ENCODE assay signal across 27 cellular contexts in genomic region chr3:145118303-145118702, GRCh38.
DNase-seq lines count a peak whose midpoint lies in the region; ATAC-seq, FAIRE-seq and TF ChIP-seq lines count a peak whose summit lies in the region.
"Had no signal": no experiment of that assay in that cellular context is flagged by ENCODE, and none has a peak within 500 bp of the region (broad histone marks: within the 10 kb centered on the region; RNA-seq: fewer than 3 reads in every experiment).

No MANE protein-coding gene starts in this region.

- H3K36me3 ChIP-seq in H1 (ENCODE audit: control insufficient read depth in 2 of 4, insufficient read depth in 4 of 4, low read length in 3 of 4) (no peaks in the 10 kb centered on the region), Peyer's patch (no peaks in the 10 kb centered on the region), SJCRH30 (no peaks in the 10 kb centered on the region)
- H3K36me3 ChIP-seq: ascending aorta, cardiac muscle cell, colonic mucosa, vagina had no signal

- ATAC-seq in GM19324 (IDR thresholded peaks at IDR 0.05; ENCODE audit: low FRiP score, unreplicated experiment) (peak; percentile 68), GM21825 (IDR thresholded peaks at IDR 0.05; ENCODE audit: unreplicated experiment) (peak; percentile 58), HG03135 (IDR thresholded peaks at IDR 0.05; ENCODE audit: unreplicated experiment) (peak; percentile 76), HG02840 (IDR thresholded peaks at IDR 0.05; ENCODE audit: low FRiP score, unreplicated experiment) (no peak)
- ATAC-seq: effector memory CD8-positive, alpha-beta T cell; HepG2; stimulated activated naive CD8-positive, alpha-beta T cell treated with anti-CD3 and anti-CD28 coated beads, Interleukin-15, Interleukin-2, amounts not matched to agents 100 U/mL and 50 U/mL, for 24 hours had no signal

- no peak for DNase-seq in H1 (ENCODE audit: low read depth in 1 of 2, low spot score in 2 of 2)
- no peak for DNase-seq in activated CD4-positive, CD25-positive, alpha-beta regulatory T cell (lab: John Stamatoyannopoulos, UW)
- no peak for DNase-seq in Peyer's patch
- DNase-seq in SJCRH30: no peak
- DNase-seq: activated effector memory CD4-positive, alpha-beta T cell treated with Interleukin-2 at 50 U/mL for 16 hours; activated naive CD8-positive, alpha-beta T cell treated with anti-CD3 and anti-CD28 coated beads for 36 hours; activated T-cell treated with anti-CD3 and anti-CD28 coated beads for 4 hours; C1 segment of cervical spinal cord; Caco-2; colonic mucosa; DND-41; effector memory CD8-positive, alpha-beta T cell; H7; Karpas-422; NCI-H1436 treated with DMSO at 0.1 percent for 48 hours; NCI-H345; NCI-H748 treated with DMSO at 0.1 percent for 48 hours; stimulated activated naive CD8-positive, alpha-beta T cell treated with anti-CD3 and anti-CD28 coated beads, Interleukin-15, Interleukin-2, amounts not matched to agents 100 U/mL and 50 U/mL, for 24 hours; testis had no signal

- no peaks in the 10 kb centered on the region for H3K79me2 ChIP-seq in H1 (ENCODE audit: control insufficient read depth in 1 of 2, insufficient read depth in 2 of 2, low read length in 2 of 2)

- no peak overlapping the region for H3K23ac ChIP-seq in H1 (ENCODE audit: insufficient read length)

- FAIRE-seq in H1 (lab: Jason Lieb, UNC): no peak
- FAIRE-seq: HepG2 had no signal

- TF ChIP-seq RAD21 in H1 (IDR thresholded peaks at IDR 0.05 in 1 of 2, conservative IDR thresholded peaks at IDR 0.05 in 1 of 2; ENCODE audit: low read depth in 2 of 2, low read length in 2 of 2): no peak

- WGBS in H1 (ENCODE audit: extremely low coverage in 1 of 2, insufficient coverage in 1 of 2, insufficient read length in 1 of 2, insufficient replicate concordance in 2 of 2, low coverage in 1 of 2, low lambda C conversion rate in 2 of 2, missing lambda C conversion rate in 1 of 2), 2 experiments: 100% methylated on average over 1 of the region's 1 CpG; no CpG with 5 or more reads in 1 of the 2 experiments

- H2BK15ac ChIP-seq in H1 (ENCODE audit: low read length): no peak overlapping the region

- H2BK12ac ChIP-seq in H1 (ENCODE audit: low read depth, low read length): no peak overlapping the region

- H4K91ac ChIP-seq in H1 (replicated peaks; ENCODE audit: insufficient read length, low read length): peak overlapping the region; percentile 53

- H3K4me2 ChIP-seq in H1 (ENCODE audit: insufficient read depth in 1 of 2, low read depth in 2 of 2, low read length in 2 of 2): no peak overlapping the region

- no peak overlapping the region for H3K14ac ChIP-seq in H1 (ENCODE audit: insufficient read length)

- H4K20me1 ChIP-seq in H1 (replicated peaks in 1 of 2; ENCODE audit: control insufficient read depth in 1 of 2, insufficient read depth in 2 of 2, low read length in 2 of 2): no peaks in the 10 kb centered on the region

- no peak overlapping the region for H3K4ac ChIP-seq in H1 (replicated peaks; ENCODE audit: insufficient read length, low read depth, low read length)

- H3K4me3 ChIP-seq in H1 (ENCODE audit: extremely low read depth in 1 of 4, insufficient read depth in 2 of 4, low read depth in 3 of 4, low read length in 4 of 4) (no peak overlapping the region), Peyer's patch (no peak overlapping the region), SJCRH30 (no peak overlapping the region)
- H3K4me3 ChIP-seq: ascending aorta, cardiac muscle cell, colonic mucosa, testis, vagina had no signal

- no peak for TF ChIP-seq EP300 in H1 (IDR thresholded peaks at IDR 0.05; ENCODE audit: borderline replicate concordance in 1 of 2, low read depth in 2 of 2, low read length in 2 of 2)

- CTCF ChIA-PET in H1 (lab: Charles Lee; ENCODE audit: partially characterized antibody): no interaction called here

- no peak overlapping the region for H2BK120ac ChIP-seq in H1 (replicated peaks; ENCODE audit: low read depth, low read length)

- no peak overlapping the region for H3K18ac ChIP-seq in H1 (ENCODE audit: extremely low read depth, low read length)

- H2BK5ac ChIP-seq in H1 (ENCODE audit: low read depth, low read length): no peak overlapping the region

- H3K79me1 ChIP-seq in H1 (ENCODE audit: low read depth, low read length): no peaks in the 10 kb centered on the region

- H3K4me1 ChIP-seq in H1 (replicated peaks in 1 of 4; ENCODE audit: control insufficient read depth in 3 of 4, insufficient read depth in 4 of 4, low read length in 3 of 4): peaks cover 0 to 3% (median 0%) of the 10 kb centered on the region in 4 experiments; a peak in 1 of 7 replicates
- no peaks in the 10 kb centered on the region for H3K4me1 ChIP-seq in Peyer's patch
- H3K4me1 ChIP-seq in SJCRH30: no peaks in the 10 kb centered on the region
- H3K4me1 ChIP-seq: ascending aorta, Caco-2, colonic mucosa, testis, vagina had no signal

- no peaks in the 10 kb centered on the region for H3K23me2 ChIP-seq in H1 (ENCODE audit: low read depth, low read length)

- H2BK20ac ChIP-seq in H1 (ENCODE audit: low read length): peak overlapping the region; percentile 72; the same call in 1 of the 2 replicates

- no peak overlapping the region for H2AK5ac ChIP-seq in H1 (ENCODE audit: low read depth, low read length)

- no peaks in the 10 kb centered on the region for H3K27me3 ChIP-seq in H1 (replicated peaks in 1 of 4; ENCODE audit: control insufficient read depth in 3 of 4, extremely low read depth in 1 of 4, insufficient read depth in 3 of 4, low read length in 3 of 4)
- H3K27me3 ChIP-seq in Peyer's patch: no peaks in the 10 kb centered on the region
- H3K27me3 ChIP-seq in SJCRH30: no peaks in the 10 kb centered on the region
- H3K27me3 ChIP-seq: ascending aorta, cardiac muscle cell, colonic mucosa, testis, vagina had no signal

- no peaks in the 10 kb centered on the region for H3K9me3 ChIP-seq in H1 (ENCODE audit: insufficient read depth in 2 of 2, low read depth in 1 of 2, low read length in 1 of 2)
- no peaks in the 10 kb centered on the region for H3K9me3 ChIP-seq in Peyer's patch
- H3K9me3 ChIP-seq in SJCRH30 (replicated peaks): no peaks in the 10 kb centered on the region
- H3K9me3 ChIP-seq: ascending aorta, Caco-2, colonic mucosa, testis, vagina had no signal

- H3K27ac ChIP-seq in H1 (ENCODE audit: low read depth, low read length): no peak overlapping the region
- H3K27ac ChIP-seq in Peyer's patch: no peak overlapping the region
- no peak overlapping the region for H3K27ac ChIP-seq in SJCRH30
- H3K27ac ChIP-seq: ascending aorta, cardiac muscle cell, colonic mucosa, testis, vagina had no signal

- H4K8ac ChIP-seq in H1 (ENCODE audit: extremely low read depth, insufficient read depth, low read length): no peak overlapping the region

- H2AFZ ChIP-seq in H1 (ENCODE audit: low read length): no peak overlapping the region

- POLR2A ChIA-PET in H1 (lab: Charles Lee; ENCODE audit: partially characterized antibody): no interaction called here

- TF ChIP-seq CTCF in H1 (IDR thresholded peaks at IDR 0.05; ENCODE audit: control extremely low read depth in 1 of 3, insufficient read depth in 1 of 3, low read depth in 1 of 3, low read length in 3 of 3) (no peak), Peyer's patch (IDR thresholded peaks at IDR 0.05) (no peak)

- no peak overlapping the region for H4K5ac ChIP-seq in H1 (ENCODE audit: insufficient read length, low read depth, low read length)

- H3K56ac ChIP-seq in H1 (replicated peaks; ENCODE audit: insufficient read length, low read depth, low read length): no peak overlapping the region

- TF ChIP-seq POLR2A in H1 (IDR thresholded peaks at IDR 0.05; ENCODE audit: control extremely low read depth in 1 of 2, low read depth in 2 of 2, low read length in 2 of 2) (no peak), Peyer's patch (IDR thresholded peaks at IDR 0.05) (no peak)

- H3K9ac ChIP-seq in H1 (replicated peaks in 1 of 4; ENCODE audit: extremely low read depth in 1 of 4, low read depth in 3 of 4, low read length in 3 of 4): no peak overlapping the region

TF ChIP-seq in H1, 55 proteins besides CTCF, POLR2A, EP300 and RAD21 (continues in another document):
- no peak for TF ChIP-seq NRF1 (IDR thresholded peaks at IDR 0.05; ENCODE audit: low read depth, low read length)
